ENCODE assay signal across 13 cellular contexts in the genomic region with DNA sequence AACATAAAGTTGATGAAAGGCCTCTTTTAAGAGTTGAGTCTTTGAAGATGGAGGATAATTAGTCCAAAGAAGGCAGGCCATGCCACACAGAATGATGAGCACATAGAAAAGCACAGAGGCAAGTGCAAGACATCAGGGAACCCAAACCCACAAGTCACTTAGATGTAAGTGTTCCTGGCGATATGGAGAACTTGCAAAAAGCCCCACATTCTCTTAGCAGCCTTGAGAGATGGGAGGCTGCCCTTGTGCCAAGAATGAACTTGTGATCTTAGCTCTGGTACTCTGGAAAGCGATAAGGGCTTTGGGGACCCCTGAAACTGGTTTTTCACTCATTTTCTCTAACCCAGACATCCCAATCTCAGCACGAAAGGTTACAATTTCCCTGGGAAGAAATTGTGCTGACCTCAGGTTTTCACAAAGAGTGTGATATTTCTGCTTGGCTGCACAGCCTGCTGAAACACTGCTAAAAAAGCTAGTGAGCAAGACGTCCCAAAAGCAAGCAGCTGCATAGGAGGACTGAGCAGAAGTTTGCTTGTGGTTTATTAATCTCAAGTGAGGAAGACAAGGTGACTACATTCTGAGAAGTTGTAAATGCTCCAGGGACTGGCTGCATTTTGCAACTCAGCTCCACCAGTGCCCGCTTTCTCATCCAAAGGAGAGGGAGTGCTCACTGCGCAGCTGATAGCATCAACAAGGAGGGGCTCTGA.
DNase-seq lines count a peak whose midpoint lies in the region; ATAC-seq and TF ChIP-seq lines count a peak whose summit lies in the region.
"Had no signal": no experiment of that assay in that cellular context is flagged by ENCODE, and none has a peak within 500 bp of the region (broad histone marks: within the 10 kb centered on the region; RNA-seq: fewer than 3 reads in every experiment).

No MANE protein-coding gene starts in this region.

- H2AFZ ChIP-seq in OCI-LY3 (ENCODE audit: low read depth, low read length) = 0 out of 2 replicates have a peak overlapping the region, but pooled peaks have one; percentile 47

- H3K4me3 ChIP-seq in OCI-LY3 (ENCODE audit: low read length) (peak overlapping the region; percentile 30), ascending aorta (no peak overlapping the region)

- H3K9ac ChIP-seq in OCI-LY3 (ENCODE audit: low read length) = no peak overlapping the region

- peak overlapping the region; percentile 73 for H3K4me2 ChIP-seq in OCI-LY3 (ENCODE audit: low read length)

- intact Hi-C loops in ascending aorta (cut with DNase I) = no loop called here

- H3K27me3 ChIP-seq in OCI-LY3 (ENCODE audit: low read depth, low read length) (peaks cover 5% of the 10 kb centered on the region; the same call in 1 of the 2 replicates), ascending aorta (no peaks in the 10 kb centered on the region)

- TF ChIP-seq CTCF in GM13976 (IDR thresholded peaks at IDR 0.05; ENCODE audit: borderline replicate concordance, control extremely low read depth, extremely low read depth, insufficient read depth, missing control alignments) (no peak), OCI-LY3 (IDR thresholded peaks at IDR 0.05; ENCODE audit: low read depth, low read length) (no peak), ascending aorta (IDR thresholded peaks at IDR 0.05) (no peak)

- no peaks in the 10 kb centered on the region for H3K36me3 ChIP-seq in OCI-LY3 (replicated peaks; ENCODE audit: low read depth, low read length)
- H3K36me3 ChIP-seq in ascending aorta = no peaks in the 10 kb centered on the region

- H3K9me3 ChIP-seq in OCI-LY3 (ENCODE audit: insufficient read depth, low read length) (no peaks in the 10 kb centered on the region), ascending aorta (no peaks in the 10 kb centered on the region)

- peak; percentile 42 for DNase-seq in GM13976 (ENCODE audit: low spot score)
- DNase-seq in NCI-H2029 (lab: John Stamatoyannopoulos, UW) = no peak
- no peak for DNase-seq in ascending aorta (ENCODE audit: low spot score in 2 of 2)
- no peak for DNase-seq in Kasumi-1 (lab: John Stamatoyannopoulos, UW)
- no peak for DNase-seq in dermis blood vessel endothelial cell
- DNase-seq: activated naive CD4-positive, alpha-beta T cell; hypothalamus; naive B cell; NCI-H1048; PC-3 had no signal

- peak; percentile 96 for ATAC-seq in GM19467 (IDR thresholded peaks at IDR 0.05; ENCODE audit: unreplicated experiment)
- ATAC-seq in HG02981 (IDR thresholded peaks at IDR 0.05; ENCODE audit: unreplicated experiment) = peak; percentile 91
- ATAC-seq: PC-3 had no signal

- H4K20me1 ChIP-seq in OCI-LY3 (ENCODE audit: insufficient read depth, low read length) = no peaks in the 10 kb centered on the region

- no peaks in the 10 kb centered on the region for H3K79me2 ChIP-seq in OCI-LY3 (ENCODE audit: low read length)

- H3K27ac ChIP-seq in OCI-LY3 (ENCODE audit: low read length) (peak overlapping the region; percentile 56), ascending aorta (no peak overlapping the region)

- H3K4me1 ChIP-seq in OCI-LY3 (ENCODE audit: low read length) (peaks cover 28% of the 10 kb centered on the region), ascending aorta (no peaks in the 10 kb centered on the region)

- in situ Hi-C loops in GM13976 (cut with MboI; ENCODE audit: low sequenced_read_pairs, unreplicated experiment) = no loop called here
